In the genomic region with DNA sequence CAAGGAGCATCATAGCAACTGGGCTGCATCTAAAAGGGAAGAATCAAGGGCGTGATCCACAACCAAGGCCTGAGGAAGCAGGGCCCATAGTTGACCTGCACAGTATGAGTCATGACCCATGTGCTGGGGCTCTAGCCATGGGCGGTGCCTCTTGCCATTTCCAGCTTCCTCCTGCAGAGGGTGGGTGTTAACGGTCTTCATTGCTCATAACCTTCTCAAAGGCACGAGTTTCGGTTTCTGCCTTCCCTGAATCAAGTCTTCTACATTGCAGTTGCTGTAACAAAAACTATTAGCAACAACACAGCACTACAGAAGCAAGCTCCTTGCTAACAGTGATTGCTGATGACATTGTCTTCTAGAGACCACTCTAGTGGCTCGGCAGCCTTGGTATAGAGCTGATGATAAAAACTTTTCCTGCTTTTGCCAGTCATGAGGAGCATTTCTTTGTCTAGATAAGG, we compare ENCODE assay signal across 9 cellular contexts.
DNase-seq lines count a peak whose midpoint lies in the region; ATAC-seq and TF ChIP-seq lines count a peak whose summit lies in the region.
"Had no signal": no experiment of that assay in that cellular context is flagged by ENCODE, and none has a peak within 500 bp of the region (broad histone marks: within the 10 kb centered on the region; RNA-seq: fewer than 3 reads in every experiment).

No MANE protein-coding gene starts in this region.

- H3K4me3 ChIP-seq in body of pancreas (no peak overlapping the region), right lobe of liver (no peak overlapping the region), subcutaneous abdominal adipose tissue (ENCODE audit: low read depth in 1 of 5, low read length in 5 of 5) (peak overlapping the region in 3 of 5 donors; percentile 34 to 45 (median 40))

- DNase-seq in DMS 273 (lab: John Stamatoyannopoulos, UW; ENCODE audit: unreplicated experiment) = peak; percentile 6
- no peak for DNase-seq in DMS 273 treated with DMSO at 0.1 percent for 48 hours (lab: John Stamatoyannopoulos, UW)
- DNase-seq in RKO (ENCODE audit: low spot score) = peak; percentile 83
- DNase-seq in body of pancreas = peak; percentile 20 to 78 (median 36)
- peak in 1 of 3 donors; percentile 67 for DNase-seq in right lobe of liver
- DNase-seq in central memory CD4-positive, alpha-beta T cell = no peak

- ATAC-seq in HG03025 (IDR thresholded peaks at IDR 0.05; ENCODE audit: low FRiP score, unreplicated experiment) = peak; percentile 94
- peak; percentile 74 for ATAC-seq in body of pancreas
- ATAC-seq in right lobe of liver = peak; percentile 70 to 79 (median 76)

- H3K36me3 ChIP-seq in body of pancreas (replicated peaks in 1 of 2; ENCODE audit: insufficient read depth in 1 of 2, low read depth in 2 of 2) = no peaks in the 10 kb centered on the region
- no peaks in the 10 kb centered on the region for H3K36me3 ChIP-seq in right lobe of liver
- H3K36me3 ChIP-seq in subcutaneous abdominal adipose tissue (ENCODE audit: control insufficient read depth in 5 of 5, insufficient read depth in 5 of 5, low read length in 5 of 5) = no peaks in the 10 kb centered on the region

- TF ChIP-seq POLR2A in body of pancreas (IDR thresholded peaks at IDR 0.05) = no peak
- no peak for TF ChIP-seq POLR2A in right lobe of liver (IDR thresholded peaks at IDR 0.05)

- no peaks in the 10 kb centered on the region for H3K4me1 ChIP-seq in body of pancreas
- peaks cover 0 to 18% (median 8%) of the 10 kb centered on the region in 4 donors for H3K4me1 ChIP-seq in right lobe of liver
- peaks cover 6 to 27% (median 20%) of the 10 kb centered on the region in 5 donors for H3K4me1 ChIP-seq in subcutaneous abdominal adipose tissue (ENCODE audit: control insufficient read depth in 5 of 5, insufficient read depth in 5 of 5, low read length in 5 of 5)

- no peaks in the 10 kb centered on the region for H3K9me3 ChIP-seq in body of pancreas
- no peaks in the 10 kb centered on the region for H3K9me3 ChIP-seq in right lobe of liver
- H3K9me3 ChIP-seq in subcutaneous abdominal adipose tissue (ENCODE audit: control insufficient read depth in 5 of 5, low read length in 5 of 5) = no peaks in the 10 kb centered on the region

- TF ChIP-seq CTCF in body of pancreas (IDR thresholded peaks at IDR 0.05) (peak in 1 of 7 experiments; percentile 12), right lobe of liver (IDR thresholded peaks at IDR 0.05) (peak in 1 of 4 donors; percentile 15)

- H3K27me3 ChIP-seq in body of pancreas (no peaks in the 10 kb centered on the region), right lobe of liver (no peaks in the 10 kb centered on the region), subcutaneous abdominal adipose tissue (ENCODE audit: control insufficient read depth in 5 of 5, insufficient read depth in 4 of 5, low read length in 5 of 5) (no peaks in the 10 kb centered on the region)

- peak overlapping the region in 4 of 5 donors; percentile 10 to 69 (median 46) for H3K9ac ChIP-seq in subcutaneous abdominal adipose tissue (ENCODE audit: low read length in 5 of 5)

- WGBS in body of pancreas, 2 donors = 68 to 78% methylated on average over 4 to 6 of the region's 6 CpGs
- 51% methylated on average over 6 of the region's 6 CpGs for WGBS in right lobe of liver (ENCODE audit: insufficient coverage, low coverage, low lambda C conversion rate, missing lambda C conversion rate)

- intact Hi-C loops in body of pancreas (cut with DNase I) = no loop called here
- intact Hi-C loops in right lobe of liver (cut with DNase I) = no loop called here

- H3K27ac ChIP-seq in body of pancreas (peak overlapping the region in 1 of 4 donors; percentile 64), right lobe of liver (peak overlapping the region; percentile 72 to 79 (median 74)), subcutaneous abdominal adipose tissue (ENCODE audit: low read depth, low read length) (peak overlapping the region; percentile 96)
- H3K27ac ChIP-seq: 22Rv1 had no signal

Comparison
In these comparisons a context has a peak if more than half of its experiments do, and no peak if none do; other contexts are left out.
1. DNase-seq: peak in DMS 273 (single experiment), RKO (single experiment) and body of pancreas (4 of 4); none in DMS 273 treated with DMSO at 0.1 percent for 48 hours (single experiment) and central memory CD4-positive, alpha-beta T cell (single experiment).
2. H3K4me3 ChIP-seq: peak in subcutaneous abdominal adipose tissue (3 of 5); none in body of pancreas (0 of 2) and right lobe of liver (0 of 3).
3. Peak in every context shown above with its lines, with median percentiles within 50 percentile points of each other: ATAC-seq.